In genomic region chr12:97630875-97631274, GRCh38 we compare ENCODE assay signal across 39 cellular contexts.
"Had no signal": no experiment of that assay in that cellular context is flagged by ENCODE, and none has a peak within 500 bp of the region (broad histone marks: within the 10 kb centered on the region; RNA-seq: fewer than 3 reads in every experiment).

No MANE protein-coding gene starts in this region.

- H3K36me3 ChIP-seq: ascending aorta, cardiac muscle cell had no signal

- H3K4me1 Mint-ChIP-seq: activated B cell treated with CpG ODN at 0.5 μM for 24 hours; activated CD4-positive, alpha-beta T cell treated with anti-CD3 and anti-CD28 coated beads, Interleukin-2, amount 10 ng/mL, durations not matched to agents 24 days and 14 days; activated naive CD8-positive, alpha-beta T cell treated with anti-CD3 and anti-CD28 coated beads, Interleukin-2, amount 10 ng/mL, durations not matched to agents 7 days and 5 days; activated naive CD8-positive, alpha-beta T cell treated with anti-CD3 and anti-CD28 coated beads, Interleukin-2, amount 50 U/mL, for 24 hours; activated T-helper 17 cell treated with anti-CD3 and anti-CD28 coated beads, Interleukin-2, amount 50 U/mL, for 72 hours; central memory CD8-positive, alpha-beta T cell had no signal

- H3K27ac Mint-ChIP-seq: activated B cell treated with CpG ODN at 0.5 μM for 24 hours; activated CD4-positive, alpha-beta memory T cell treated with anti-CD3 and anti-CD28 coated beads for 36 hours; activated CD4-positive, alpha-beta T cell treated with anti-CD3 and anti-CD28 coated beads, Interleukin-2, amount 10 ng/mL, durations not matched to agents 24 days and 14 days; activated CD8-positive, alpha-beta T cell treated with anti-CD3 and anti-CD28 coated beads for 36 hours; activated naive CD4-positive, alpha-beta T cell treated with anti-CD3 and anti-CD28 coated beads for 36 hours; activated naive CD8-positive, alpha-beta T cell; activated naive CD8-positive, alpha-beta T cell treated with anti-CD3 and anti-CD28 coated beads, Interleukin-2, amount 10 ng/mL, durations not matched to agents 7 days and 5 days; activated naive CD8-positive, alpha-beta T cell treated with anti-CD3 and anti-CD28 coated beads, Interleukin-2, amount 50 U/mL, for 24 hours; activated T-cell treated with anti-CD3 and anti-CD28 coated beads, Interleukin-2, amount 50 U/mL, for 72 hours; activated T-helper 1 cell treated with anti-CD3 and anti-CD28 coated beads, Interleukin-12 subunit alpha, Interleukin-12 subunit beta, Interleukin-2, Interleukin-4 antibody, amounts not matched to agents 30 ng/mL and 10 ng/mL and 1 ng/mL, durations not matched to agents 14 hours and 24 hours and 36 hours; activated T-helper 17 cell treated with anti-CD3 and anti-CD28 coated beads, Interleukin-2, amount 50 U/mL, for 72 hours; T-helper 1 cell treated with Interleukin-12 subunit alpha and Interleukin-12 subunit beta and Interleukin-4 antibody, amounts not matched to agents 30 μg/mL and 1 μg/mL, for 36 hours; T-helper 2 cell treated with Interferon-gamma antibody and Interleukin-4, amounts not matched to agents 5 μg/mL and 100 μg/mL, for 36 hours had no signal

- H3K9me3 Mint-ChIP-seq: activated B cell treated with CpG ODN at 0.5 μM for 24 hours; activated CD4-positive, alpha-beta memory T cell treated with anti-CD3 and anti-CD28 coated beads for 36 hours; activated CD4-positive, alpha-beta T cell treated with anti-CD3 and anti-CD28 coated beads, Interleukin-2, amount 10 ng/mL, durations not matched to agents 24 days and 14 days; activated naive CD4-positive, alpha-beta T cell treated with anti-CD3 and anti-CD28 coated beads for 36 hours; activated T-helper 1 cell treated with anti-CD3 and anti-CD28 coated beads, Interleukin-12 subunit alpha, Interleukin-12 subunit beta, Interleukin-2, Interleukin-4 antibody, amounts not matched to agents 30 ng/mL and 10 ng/mL and 1 ng/mL, durations not matched to agents 14 hours and 24 hours and 36 hours; T-helper 1 cell treated with Interleukin-12 subunit alpha and Interleukin-12 subunit beta and Interleukin-4 antibody, amounts not matched to agents 30 μg/mL and 1 μg/mL, for 36 hours; T-helper 2 cell treated with Interferon-gamma antibody and Interleukin-4, amounts not matched to agents 5 μg/mL and 100 μg/mL, for 36 hours had no signal

- H3K4me3 Mint-ChIP-seq: activated B cell treated with CpG ODN at 0.5 μM for 24 hours; activated CD4-positive, alpha-beta memory T cell treated with anti-CD3 and anti-CD28 coated beads for 36 hours; activated CD4-positive, alpha-beta T cell treated with anti-CD3 and anti-CD28 coated beads, Interleukin-2, amount 10 ng/mL, durations not matched to agents 24 days and 14 days; activated CD8-positive, alpha-beta T cell treated with anti-CD3 and anti-CD28 coated beads for 36 hours; activated naive CD4-positive, alpha-beta T cell treated with anti-CD3 and anti-CD28 coated beads for 36 hours; activated naive CD8-positive, alpha-beta T cell; activated naive CD8-positive, alpha-beta T cell treated with anti-CD3 and anti-CD28 coated beads, Interleukin-2, amount 10 ng/mL, durations not matched to agents 7 days and 5 days; activated naive CD8-positive, alpha-beta T cell treated with anti-CD3 and anti-CD28 coated beads, Interleukin-2, amount 50 U/mL, for 24 hours; activated T-cell treated with anti-CD3 and anti-CD28 coated beads, Interleukin-2, amount 50 U/mL, for 4 hours; activated T-cell treated with anti-CD3 and anti-CD28 coated beads, Interleukin-2, amount 50 U/mL, for 72 hours; activated T-helper 1 cell treated with anti-CD3 and anti-CD28 coated beads, Interleukin-12 subunit alpha, Interleukin-12 subunit beta, Interleukin-2, Interleukin-4 antibody, amounts not matched to agents 30 ng/mL and 10 ng/mL and 1 ng/mL, durations not matched to agents 14 hours and 24 hours and 36 hours; activated T-helper 17 cell treated with anti-CD3 and anti-CD28 coated beads, Interleukin-2, amount 50 U/mL, for 72 hours; brain; central memory CD8-positive, alpha-beta T cell; T-helper 1 cell treated with Interleukin-12 subunit alpha and Interleukin-12 subunit beta and Interleukin-4 antibody, amounts not matched to agents 30 μg/mL and 1 μg/mL, for 36 hours; T-helper 2 cell treated with Interferon-gamma antibody and Interleukin-4, amounts not matched to agents 5 μg/mL and 100 μg/mL, for 36 hours had no signal

- H3K4me3 ChIP-seq: ascending aorta, cardiac muscle cell had no signal

- H3K27ac ChIP-seq: ascending aorta, cardiac muscle cell, VCaP had no signal

- H3K27me3 ChIP-seq: ascending aorta, cardiac muscle cell had no signal

- H3K27me3 Mint-ChIP-seq: activated B cell treated with CpG ODN at 0.5 μM for 24 hours; activated CD4-positive, alpha-beta memory T cell treated with anti-CD3 and anti-CD28 coated beads for 36 hours; activated CD4-positive, alpha-beta T cell treated with anti-CD3 and anti-CD28 coated beads, Interleukin-2, amount 10 ng/mL, durations not matched to agents 24 days and 14 days; activated CD8-positive, alpha-beta T cell treated with anti-CD3 and anti-CD28 coated beads for 36 hours; activated naive CD8-positive, alpha-beta T cell; activated naive CD8-positive, alpha-beta T cell treated with anti-CD3 and anti-CD28 coated beads, Interleukin-2, amount 10 ng/mL, durations not matched to agents 7 days and 5 days; activated naive CD8-positive, alpha-beta T cell treated with anti-CD3 and anti-CD28 coated beads, Interleukin-2, amount 50 U/mL, for 24 hours; central memory CD8-positive, alpha-beta T cell had no signal

- H3K4me1 ChIP-seq: ascending aorta had no signal

- FAIRE-seq: bronchial epithelial cell, TTC549 had no signal

- H3K9me3 ChIP-seq: ascending aorta had no signal

- H3K36me3 Mint-ChIP-seq: activated CD4-positive, alpha-beta memory T cell treated with anti-CD3 and anti-CD28 coated beads for 36 hours; activated naive CD8-positive, alpha-beta T cell; activated naive CD8-positive, alpha-beta T cell treated with anti-CD3 and anti-CD28 coated beads, Interleukin-2, amount 10 ng/mL, durations not matched to agents 7 days and 5 days; brain had no signal

- ATAC-seq: activated CD8-positive, alpha-beta T cell treated with anti-CD3 and anti-CD28 coated beads for 36 hours; activated naive CD8-positive, alpha-beta T cell treated with anti-CD3 and anti-CD28 coated beads, Interleukin-2, amount 50 U/mL, for 24 hours; activated T-cell treated with anti-CD3 and anti-CD28 coated beads, Interleukin-2, amount 50 U/mL, for 4 hours; activated T-cell treated with anti-CD3 and anti-CD28 coated beads, Interleukin-2, amount 50 U/mL, for 72 hours; activated T-helper 17 cell treated with anti-CD3 and anti-CD28 coated beads, Interleukin-2, amount 50 U/mL, for 72 hours had no signal

- DNase-seq: activated B cell treated with CpG ODN at 0.5 μM for 24 hours; activated CD4-positive, alpha-beta memory T cell treated with anti-CD3 and anti-CD28 coated beads for 36 hours; activated CD4-positive, alpha-beta T cell treated with anti-CD3 and anti-CD28 coated beads for 4 hours; activated CD4-positive, alpha-beta T cell treated with anti-CD3 and anti-CD28 coated beads, Interleukin-2, amount 10 ng/mL, durations not matched to agents 24 days and 14 days; activated CD4-positive, alpha-beta T cell treated with anti-CD3 and anti-CD28 coated beads, Interleukin-2, amount 50 U/mL, for 1 hour; activated CD4-positive, alpha-beta T cell treated with anti-CD3 and anti-CD28 coated beads, Interleukin-2, amount 50 U/mL, for 4 hours; activated CD4-positive, CD25-positive, alpha-beta regulatory T cell treated with anti-CD3 and anti-CD28 coated beads, Interleukin-2, amount 50 U/mL, for 72 hours; activated CD8-positive, alpha-beta memory T cell treated with anti-CD3 and anti-CD28 coated beads, Interleukin-2, amount 50 U/mL, for 4 hours; activated CD8-positive, alpha-beta T cell treated with anti-CD3 and anti-CD28 coated beads for 36 hours; activated effector memory CD4-positive, alpha-beta T cell treated with anti-CD3 and anti-CD28 coated beads, Interleukin-2, amount 50 U/mL, for 16 hours; activated gamma-delta T cell treated with Interleukin-2 at 50 U/mL for 16 hours; activated naive CD4-positive, alpha-beta T cell; activated naive CD4-positive, alpha-beta T cell treated with anti-CD3 and anti-CD28 coated beads for 36 hours; activated naive CD4-positive, alpha-beta T cell treated with anti-CD3 and anti-CD28 coated beads, Interleukin-2, amount 50 U/mL, for 16 hours; activated naive CD8-positive, alpha-beta T cell treated with anti-CD3 and anti-CD28 coated beads, Interleukin-2, amount 10 ng/mL, durations not matched to agents 7 days and 5 days; activated naive CD8-positive, alpha-beta T cell treated with anti-CD3 and anti-CD28 coated beads, Interleukin-2, amount 50 U/mL, for 24 hours; activated T-cell treated with anti-CD3 and anti-CD28 coated beads for 4 hours; activated T-cell treated with anti-CD3 and anti-CD28 coated beads, Interleukin-2, amount 50 U/mL, for 1 hour; activated T-cell treated with anti-CD3 and anti-CD28 coated beads, Interleukin-2, amount 50 U/mL, for 4 hours; activated T-cell treated with anti-CD3 and anti-CD28 coated beads, Interleukin-2, amount 50 U/mL, for 72 hours; amygdala; anterior cingulate cortex; caudate nucleus; cerebellar nuclear complex; T-helper 1 cell; T-helper 2 cell; T-helper 9 cell had no signal
